In genomic region chr15:83113881-83114280, GRCh38 we compare ENCODE assay signal across 20 cellular contexts. TPM values are rescaled to one million over a fixed set of nuclear protein-coding genes. Genes with fewer than 3 reads are reported as not detected.
A peak's percentile ranks its signal among the peaks of the same experiment; 100 is the strongest.
DNase-seq lines count a peak whose midpoint lies in the region; ATAC-seq and TF ChIP-seq lines count a peak whose summit lies in the region.
"Had no signal": no experiment of that assay in that cellular context is flagged by ENCODE, and none has a peak within 500 bp of the region (broad histone marks: within the 10 kb centered on the region; RNA-seq: fewer than 3 reads in every experiment).

No MANE protein-coding gene starts in this region.

- H3K36me3 ChIP-seq in left ventricle myocardium inferior (no peaks in the 10 kb centered on the region), esophagus muscularis mucosa (peaks cover 0 to 18% (median 8%) of the 10 kb centered on the region in 4 donors), skeletal muscle tissue (ENCODE audit: control insufficient read depth in 3 of 3, insufficient read depth in 3 of 3, low read length in 3 of 3) (peaks cover 40 to 47% (median 40%) of the 10 kb centered on the region in 3 donors)

- H3K9me3 ChIP-seq in left ventricle myocardium inferior (replicated peaks) (no peaks in the 10 kb centered on the region), right cardiac atrium (ENCODE audit: control insufficient read depth, low read length) (no peaks in the 10 kb centered on the region), esophagus muscularis mucosa (no peaks in the 10 kb centered on the region), skeletal muscle tissue (ENCODE audit: control insufficient read depth in 3 of 3, low read length in 3 of 3) (no peaks in the 10 kb centered on the region)

- H3K36me3 Mint-ChIP-seq in activated T-cell treated with anti-CD3 and anti-CD28 coated beads, Interleukin-2, amount 50 U/mL, for 72 hours (ENCODE audit: insufficient read depth in 2 of 2) = peaks cover 8 to 15% of the 10 kb centered on the region in 2 donors

- TF ChIP-seq CTCF in left ventricle myocardium inferior (IDR thresholded peaks at IDR 0.05; ENCODE audit: borderline replicate concordance) (no peak), esophagus muscularis mucosa (IDR thresholded peaks at IDR 0.05) (no peak)

- intact Hi-C loops in left ventricle myocardium inferior (cut with micrococcal nuclease) (no loop called here), right cardiac atrium (cut with DNase I) (loop anchor here in 2 of 4 donors (2.0 to 10.0 kb wide), 2 partner anchors 99 to 103 kb away; partner anchors contain the start of gene C15orf40 (in 2 of the 2)), esophagus muscularis mucosa (cut with DNase I) (no loop called here), posterior vena cava (cut with DNase I) (no loop called here)

- 95% methylated on average over 1 of the region's 1 CpG for WGBS in right cardiac atrium
- WGBS in esophagus muscularis mucosa = 96% methylated on average over 1 of the region's 1 CpG

- peak overlapping the region; percentile 79 for H3K27ac ChIP-seq in left ventricle myocardium inferior (replicated peaks)
- no peak overlapping the region for H3K27ac ChIP-seq in right cardiac atrium (ENCODE audit: low read length)
- peak overlapping the region; percentile 14 to 47 (median 24) for H3K27ac ChIP-seq in esophagus muscularis mucosa (replicated peaks in 1 of 4)
- peak overlapping the region; percentile 34 for H3K27ac ChIP-seq in skeletal muscle tissue (ENCODE audit: low read depth, low read length)

- H3K4me3 ChIP-seq in left ventricle myocardium inferior (no peak overlapping the region), right cardiac atrium (ENCODE audit: low read length) (no peak overlapping the region), esophagus muscularis mucosa (no peak overlapping the region), skeletal muscle tissue (ENCODE audit: low read length in 3 of 3) (no peak overlapping the region)

- no peak overlapping the region for H3K4me3 Mint-ChIP-seq in activated T-cell treated with anti-CD3 and anti-CD28 coated beads, Interleukin-2, amount 50 U/mL, for 72 hours

- no peaks in the 10 kb centered on the region for H3K27me3 ChIP-seq in left ventricle myocardium inferior (ENCODE audit: low read depth)
- no peaks in the 10 kb centered on the region for H3K27me3 ChIP-seq in right cardiac atrium (ENCODE audit: control insufficient read depth, insufficient read depth)
- H3K27me3 ChIP-seq in esophagus muscularis mucosa = peaks cover 0 to 22% (median 2%) of the 10 kb centered on the region in 4 donors
- H3K27me3 ChIP-seq in skeletal muscle tissue (ENCODE audit: control insufficient read depth in 3 of 3, insufficient read depth in 3 of 3, low read length in 3 of 3) = no peaks in the 10 kb centered on the region

- no peak overlapping the region for H3K9ac ChIP-seq in skeletal muscle tissue (ENCODE audit: low read depth in 1 of 3, low read length in 3 of 3)

- DNase-seq in left ventricle myocardium inferior (no peak), right cardiac atrium (no peak), esophagus muscularis mucosa (ENCODE audit: extremely low spot score) (peak; percentile 17), posterior vena cava (ENCODE audit: low spot score) (no peak)
- DNase-seq in activated T-cell treated with anti-CD3 and anti-CD28 coated beads, Interleukin-2, amount 50 U/mL, for 72 hours = no peak
- DNase-seq: Calu3, DND-41, HCEC 1CT, NCI-H1048, NCI-H1417, NCI-H1694 treated with DMSO at 0.1 percent for 48 hours, NCI-H2081, NCI-H2227 treated with DMSO at 0.1 percent for 48 hours, NCI-H510A, NCI-H69, RPMI8226, SHP77 had no signal

- ATAC-seq in right cardiac atrium (no peak), HG03135 (IDR thresholded peaks at IDR 0.05; ENCODE audit: unreplicated experiment) (no peak)
- ATAC-seq in activated T-cell treated with anti-CD3 and anti-CD28 coated beads, Interleukin-2, amount 50 U/mL, for 72 hours (replicated peaks in 1 of 2) = no peak

- H3K4me1 ChIP-seq in left ventricle myocardium inferior (peaks cover 44% of the 10 kb centered on the region), right cardiac atrium (ENCODE audit: control insufficient read depth, insufficient read depth, low read length) (peaks cover 11% of the 10 kb centered on the region), esophagus muscularis mucosa (peaks cover 11 to 43% (median 13%) of the 10 kb centered on the region in 4 donors), skeletal muscle tissue (ENCODE audit: control insufficient read depth in 3 of 3, insufficient read depth in 3 of 3, low read length in 3 of 3) (peaks cover 9 to 45% (median 36%) of the 10 kb centered on the region in 3 donors)

- H3K27me3 Mint-ChIP-seq in activated T-cell treated with anti-CD3 and anti-CD28 coated beads, Interleukin-2, amount 50 U/mL, for 72 hours (ENCODE audit: low read depth) = peaks cover 27% of the 10 kb centered on the region

- TF ChIP-seq POLR2A in esophagus muscularis mucosa (IDR thresholded peaks at IDR 0.05; ENCODE audit: low read depth) = no peak

- no peak overlapping the region for H3K27ac Mint-ChIP-seq in activated T-cell treated with anti-CD3 and anti-CD28 coated beads, Interleukin-2, amount 50 U/mL, for 72 hours

- H3K9me3 Mint-ChIP-seq in activated T-cell treated with anti-CD3 and anti-CD28 coated beads, Interleukin-2, amount 50 U/mL, for 72 hours = peaks cover 0 to 3% of the 10 kb centered on the region in 2 donors

- H3K4me1 Mint-ChIP-seq in activated T-cell treated with anti-CD3 and anti-CD28 coated beads, Interleukin-2, amount 50 U/mL, for 72 hours (ENCODE audit: low read depth) = peaks cover 12% of the 10 kb centered on the region

- TF ChIP-seq EP300 in esophagus muscularis mucosa (IDR thresholded peaks at IDR 0.05) = no peak

RNA-seq across cellular contexts. Expression of gene TM6SF1, which starts 6.4 kb away (rescaled TPM):
- total RNA-seq in left ventricle myocardium inferior = 4.7 TPM
- 10 to 100 TPM; 14.8 to 20.9 (median 16.7) TPM for total RNA-seq in right cardiac atrium
- 13.8 TPM for polyA plus RNA-seq in right cardiac atrium
- total RNA-seq in esophagus muscularis mucosa = 1 to 10 TPM; 5.8 to 7.8 (median 6.6) TPM
- total RNA-seq in skeletal muscle tissue = 28.7 TPM
- total RNA-seq in activated T-cell treated with anti-CD3 and anti-CD28 coated beads, Interleukin-2, amount 50 U/mL, for 72 hours = 10 to 100 TPM; 25.1 to 31.8 TPM
- total RNA-seq in posterior vena cava = 1 to 10 TPM; 6.9 to 8.1 TPM
- total RNA-seq: A172, Calu3 had no signal

RNA-seq across cellular contexts. Expression of gene BTBD1, which starts 46.8 kb away (rescaled TPM):
- total RNA-seq in left ventricle myocardium inferior (169 TPM), right cardiac atrium (100 to 1,000 TPM; 113 to 134 (median 128) TPM), esophagus muscularis mucosa (10 to 100 TPM; 53.2 to 69.6 (median 64.2) TPM), skeletal muscle tissue (99.7 TPM), posterior vena cava (10 to 100 TPM; 42.4 TPM)
- polyA plus RNA-seq in right cardiac atrium = 47.6 TPM
- 10 to 100 TPM; 65.0 to 65.7 TPM for total RNA-seq in activated T-cell treated with anti-CD3 and anti-CD28 coated beads, Interleukin-2, amount 50 U/mL, for 72 hours
